Comparison of ENCODE assay signal across 11 cellular contexts in the genomic region with DNA sequence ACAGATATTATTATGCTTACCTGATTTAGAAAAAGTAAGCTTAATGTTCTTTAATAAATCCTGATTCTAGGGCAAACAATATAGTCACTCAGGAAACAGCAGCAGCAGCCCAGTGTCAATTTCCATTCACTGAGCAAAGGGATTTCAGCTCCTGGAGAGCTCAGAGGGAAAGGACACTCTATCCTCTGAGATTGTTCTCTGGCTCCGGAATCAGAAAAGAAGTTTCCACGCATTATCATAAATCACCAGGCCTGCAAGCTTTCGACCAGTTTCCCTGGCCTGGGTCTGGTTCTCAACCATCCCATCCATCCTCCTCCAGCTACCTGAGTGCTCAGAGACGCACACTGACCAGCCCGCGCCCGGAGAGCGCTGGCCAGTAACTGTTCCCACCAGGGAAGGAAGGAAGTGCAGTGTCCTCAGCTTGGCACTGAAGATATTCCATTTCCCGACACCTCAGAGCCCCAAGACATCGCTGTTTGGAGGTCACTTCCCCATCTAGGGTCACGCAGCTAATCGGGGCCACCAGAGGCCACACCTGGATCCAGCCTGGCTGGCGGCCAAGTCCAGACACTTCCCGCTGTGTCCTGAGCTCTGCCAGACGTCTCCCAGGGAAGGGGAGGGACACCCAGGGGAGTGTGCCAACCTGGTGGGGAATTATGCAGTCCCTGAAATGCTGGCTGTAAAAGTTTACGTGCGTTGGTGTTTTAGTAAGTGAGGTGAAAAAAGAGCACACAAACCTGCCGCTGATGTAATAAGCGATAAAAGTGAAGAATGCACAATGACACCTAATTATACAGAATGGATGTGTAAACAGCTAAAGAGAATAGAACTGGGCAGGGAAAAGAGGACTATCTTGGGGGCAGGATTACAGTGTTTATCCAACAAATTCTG. TPM values are rescaled to one million over a fixed set of nuclear protein-coding genes. Genes with fewer than 3 reads are reported as not detected.
DNase-seq lines count a peak whose midpoint lies in the region; ATAC-seq, FAIRE-seq and TF ChIP-seq lines count a peak whose summit lies in the region.
"Had no signal": no experiment of that assay in that cellular context is flagged by ENCODE, and none has a peak within 500 bp of the region (broad histone marks: within the 10 kb centered on the region; RNA-seq: fewer than 3 reads in every experiment).

No MANE protein-coding gene starts in this region.

- H3K4me1 Mint-ChIP-seq in naive thymus-derived CD8-positive, alpha-beta T cell: peaks cover 20 to 78% (median 43%) of the 10 kb centered on the region in 4 donors

- no peak for ATAC-seq in naive thymus-derived CD8-positive, alpha-beta T cell

- intact Hi-C loops in endothelial cell of umbilical vein (cut with micrococcal nuclease): no loop called here

- H3K36me3 ChIP-seq in HAP-1 (replicated peaks) (peaks cover 14% of the 10 kb centered on the region), endothelial cell of umbilical vein (ENCODE audit: control insufficient read depth in 2 of 2, extremely low read depth in 1 of 2, insufficient read depth in 2 of 2, low read length in 2 of 2) (no peaks in the 10 kb centered on the region), neutrophil (peaks cover 28% of the 10 kb centered on the region)

- H3K9ac ChIP-seq in endothelial cell of umbilical vein (replicated peaks; ENCODE audit: extremely low read depth, insufficient read depth, low read length): no peak overlapping the region

- no TSS peak for BruUV-seq in endothelial cell of umbilical vein (replicated peaks; lab: Mats Ljungman, UMichigan)

- TF ChIP-seq CTCF in endothelial cell of umbilical vein (IDR thresholded peaks at IDR 0.05; ENCODE audit: extremely low read depth in 1 of 2, insufficient read depth in 1 of 2, low read depth in 1 of 2, low read length in 2 of 2) (no peak), neutrophil (IDR thresholded peaks at IDR 0.05) (no peak)

- no peaks in the 10 kb centered on the region for H3K9me1 ChIP-seq in endothelial cell of umbilical vein (replicated peaks; ENCODE audit: control insufficient read depth, extremely low read depth, insufficient read depth, low read length)

- no peaks in the 10 kb centered on the region for H3K9me3 ChIP-seq in HAP-1
- no peaks in the 10 kb centered on the region for H3K9me3 ChIP-seq in endothelial cell of umbilical vein (replicated peaks; ENCODE audit: control insufficient read depth, insufficient read depth, low read length)
- H3K9me3 ChIP-seq in neutrophil: no peaks in the 10 kb centered on the region
- H3K9me3 ChIP-seq: thoracic aorta had no signal

- TF ChIP-seq POLR2A in endothelial cell of umbilical vein (IDR thresholded peaks at IDR 0.05; ENCODE audit: low read depth, low read length) (no peak), H54 (IDR thresholded peaks at IDR 0.05; ENCODE audit: low read depth, low read length) (no peak)

- no peak overlapping the region for H2AFZ ChIP-seq in endothelial cell of umbilical vein (ENCODE audit: low read depth, low read length)

- H3K27me3 ChIP-seq in HAP-1 (ENCODE audit: low read depth) (no peaks in the 10 kb centered on the region), endothelial cell of umbilical vein (ENCODE audit: control insufficient read depth in 2 of 2, insufficient read depth in 2 of 2, low read length in 2 of 2) (no peaks in the 10 kb centered on the region), neutrophil (no peaks in the 10 kb centered on the region)

- in situ Hi-C loops in HAP-1 (cut with MboI; ENCODE audit: low sequenced_read_pairs): no loop called here

- peak overlapping the region in 4 of 10 donors; percentile 33 to 69 (median 47) for H3K27ac Mint-ChIP-seq in naive thymus-derived CD8-positive, alpha-beta T cell

- no peak overlapping the region for H3K4me3 ChIP-seq in HAP-1
- H3K4me3 ChIP-seq in endothelial cell of umbilical vein (replicated peaks in 1 of 3; ENCODE audit: insufficient read depth in 1 of 3, low read depth in 1 of 3, low read length in 3 of 3): no peak overlapping the region
- no peak overlapping the region for H3K4me3 ChIP-seq in neutrophil (ENCODE audit: low read depth in 1 of 2, low read length in 1 of 2)
- H3K4me3 ChIP-seq: thoracic aorta had no signal

- peak overlapping the region; percentile 42 for H3K4me2 ChIP-seq in endothelial cell of umbilical vein (ENCODE audit: insufficient read depth, low read length)

- H3K36me3 Mint-ChIP-seq in naive thymus-derived CD8-positive, alpha-beta T cell: peaks cover 0 to 52% (median 4%) of the 10 kb centered on the region in 3 donors

- no peaks in the 10 kb centered on the region for H3K9me3 Mint-ChIP-seq in naive thymus-derived CD8-positive, alpha-beta T cell

- H3K27ac ChIP-seq in endothelial cell of umbilical vein (ENCODE audit: insufficient read depth, low read depth, low read length) (peak overlapping the region; percentile 13), neutrophil (peak overlapping the region; percentile 93)
- H3K27ac ChIP-seq: thoracic aorta had no signal

- dilution Hi-C loops in endothelial cell of umbilical vein (cut with MboI; ENCODE audit: extremely low pct_ligation_motif_present, low sequenced_read_pairs): no loop called here

- CTCF ChIA-PET in endothelial cell of umbilical vein (lab: Charles Lee): interaction anchor here (0.5 to 2.4 kb wide), 13 partner anchors 10 to 1028 kb away, joined by 3 to 18 read pairs (median 3); a partner anchor contains a TSS

- no peaks in the 10 kb centered on the region for H3K27me3 Mint-ChIP-seq in naive thymus-derived CD8-positive, alpha-beta T cell

- peak; percentile 12 for FAIRE-seq in endothelial cell of umbilical vein (lab: Jason Lieb, UNC)
- FAIRE-seq in H54 (lab: Jason Lieb, UNC): no peak

- H3K4me1 ChIP-seq in HAP-1: peaks cover 19% of the 10 kb centered on the region
- H3K4me1 ChIP-seq in endothelial cell of umbilical vein (ENCODE audit: control insufficient read depth, extremely low read depth, insufficient read depth, low read length): peaks cover 36% of the 10 kb centered on the region
- H3K4me1 ChIP-seq in neutrophil (ENCODE audit: control insufficient read depth in 1 of 2, insufficient read depth in 1 of 2, low read depth in 1 of 2, low read length in 1 of 2): peaks cover 58 to 60% of the 10 kb centered on the region in 2 experiments

- peaks cover 7% of the 10 kb centered on the region for H4K20me1 ChIP-seq in endothelial cell of umbilical vein (replicated peaks; ENCODE audit: control insufficient read depth, extremely low read depth, insufficient read depth, low read length)

- DNase-seq in HAP-1 (ENCODE audit: low spot score in 2 of 2): peak; percentile 34 to 40
- peak; percentile 64 for DNase-seq in NCI-H345 (lab: John Stamatoyannopoulos, UW)
- peak; percentile 50 for DNase-seq in endothelial cell of umbilical vein (ENCODE audit: low read depth, low spot score)
- DNase-seq in central memory CD4-positive, alpha-beta T cell: no peak
- no peak for DNase-seq in H54 (ENCODE audit: insufficient read length, low spot score)
- DNase-seq in RPMI8226: no peak
- no peak for DNase-seq in naive thymus-derived CD8-positive, alpha-beta T cell
- DNase-seq: GF-D8 had no signal

- POLR2A ChIA-PET in endothelial cell of umbilical vein (lab: Charles Lee): interaction anchor here (0.8 kb wide), 1 partner anchor 72 kb away, joined by 6 read pairs; no protein-coding TSS in a partner anchor
- POLR2A ChIA-PET in naive thymus-derived CD8-positive, alpha-beta T cell (lab: Charles Lee): no interaction called here

- peak overlapping the region in 1 of 10 donors; percentile 62 for H3K4me3 Mint-ChIP-seq in naive thymus-derived CD8-positive, alpha-beta T cell

- peaks cover 23% of the 10 kb centered on the region for H3K79me2 ChIP-seq in endothelial cell of umbilical vein (ENCODE audit: control insufficient read depth, insufficient read depth, low read length)

TF ChIP-seq in endothelial cell of umbilical vein, 7 proteins besides CTCF, POLR2A, EP300 and RAD21 (continues in another document):
- TF ChIP-seq EZH2 (IDR thresholded peaks at IDR 0.05; ENCODE audit: borderline replicate concordance, low read depth, low read length, severe bottlenecking) (no peak), POLR2AphosphoS5 (IDR thresholded peaks at IDR 0.05; ENCODE audit: insufficient read depth, low read depth, low read length) (no peak), MYC (IDR thresholded peaks at IDR 0.05; ENCODE audit: low read depth, low read length) (no peak)

RNA-seq across cellular contexts. Expression of a gene that starts 29.1 kb away (rescaled TPM):
- total RNA-seq in endothelial cell of umbilical vein: 31.2 and 38.8 TPM in 2 replicates
- polyA plus RNA-seq in endothelial cell of umbilical vein: 14.5 and 16.5 TPM in 2 replicates
- 13.2 and 14.2 TPM in 2 replicates for polyA plus RNA-seq in endothelial cell of umbilical vein (2011; cell fraction: cytosol; rRNA removed)
- polyA plus RNA-seq in endothelial cell of umbilical vein (2011; cell fraction: nucleus; rRNA removed): 29.6 and 31.8 TPM in 2 replicates
- 28.2 and 29.0 TPM in 2 replicates for polyA plus RNA-seq in endothelial cell of umbilical vein (2012)
- polyA minus RNA-seq in endothelial cell of umbilical vein: 19.2 and 21.6 TPM in 2 replicates
- polyA minus RNA-seq in endothelial cell of umbilical vein (2011; cell fraction: cytosol; rRNA and poly(A)+ RNA removed): 12.3 TPM
- 36.1 TPM in 2 replicates for polyA minus RNA-seq in endothelial cell of umbilical vein (2011; cell fraction: nucleus; rRNA and poly(A)+ RNA removed)
- total RNA-seq in naive thymus-derived CD8-positive, alpha-beta T cell: 10 to 100 TPM; 47.0 to 47.9 TPM
- polyA plus RNA-seq in naive thymus-derived CD8-positive, alpha-beta T cell: 1 to 10 TPM; 6.8 to 9.6 (median 8.5) TPM

RNA-seq across cellular contexts. Expression of a gene that starts 53.3 kb away (rescaled TPM):
- not detected in 2 replicates for total RNA-seq in endothelial cell of umbilical vein
- polyA plus RNA-seq in endothelial cell of umbilical vein: not detected in 2 replicates
- polyA plus RNA-seq in endothelial cell of umbilical vein (2011; cell fraction: cytosol; rRNA removed): not detected in 2 replicates
- not detected in 2 replicates for polyA plus RNA-seq in endothelial cell of umbilical vein (2011; cell fraction: nucleus; rRNA removed)
- not detected in 2 replicates for polyA plus RNA-seq in endothelial cell of umbilical vein (2012)
- not detected in 2 replicates for polyA minus RNA-seq in endothelial cell of umbilical vein
- not detected for polyA minus RNA-seq in endothelial cell of umbilical vein (2011; cell fraction: cytosol; rRNA and poly(A)+ RNA removed)
- polyA minus RNA-seq in endothelial cell of umbilical vein (2011; cell fraction: nucleus; rRNA and poly(A)+ RNA removed): not detected in 2 replicates
- total RNA-seq in naive thymus-derived CD8-positive, alpha-beta T cell: not detected
- polyA plus RNA-seq in naive thymus-derived CD8-positive, alpha-beta T cell: not detected
- total RNA-seq: cerebellum, thoracic aorta had no signal

RNA-seq across cellular contexts. Expression of a gene that starts 53.6 kb away (rescaled TPM):
- total RNA-seq in endothelial cell of umbilical vein: 4.3 and 4.8 TPM in 2 replicates
- polyA plus RNA-seq in endothelial cell of umbilical vein: 2.8 and 3.5 TPM in 2 replicates
- 3.2 and 3.5 TPM in 2 replicates for polyA plus RNA-seq in endothelial cell of umbilical vein (2011; cell fraction: cytosol; rRNA removed)
- polyA plus RNA-seq in endothelial cell of umbilical vein (2011; cell fraction: nucleus; rRNA removed): 7.7 and 8.4 TPM in 2 replicates
- 2.6 and 4.2 TPM in 2 replicates for polyA plus RNA-seq in endothelial cell of umbilical vein (2012)
- polyA minus RNA-seq in endothelial cell of umbilical vein: 1.4 TPM in 2 replicates
- polyA minus RNA-seq in endothelial cell of umbilical vein (2011; cell fraction: cytosol; rRNA and poly(A)+ RNA removed): 5.8 TPM
- polyA minus RNA-seq in endothelial cell of umbilical vein (2011; cell fraction: nucleus; rRNA and poly(A)+ RNA removed): 2.3 and 2.6 TPM in 2 replicates
- 1 to 10 TPM; 4.1 to 4.4 TPM for total RNA-seq in naive thymus-derived CD8-positive, alpha-beta T cell
- polyA plus RNA-seq in naive thymus-derived CD8-positive, alpha-beta T cell: 1 to 10 TPM in 1 of 3 donors, under 1 TPM in 1, not detected in 1; 0.23 to 2.0 TPM

Comparison
In these comparisons a context has a peak if more than half of its experiments do, and no peak if none do; other contexts are left out.
1. DNase-seq: peak in HAP-1 (2 of 2), NCI-H345 (single experiment) and endothelial cell of umbilical vein (single experiment); none in central memory CD4-positive, alpha-beta T cell (single experiment), H54 (single experiment), RPMI8226 (single experiment) and naive thymus-derived CD8-positive, alpha-beta T cell (0 of 10).